In the genomic region with DNA sequence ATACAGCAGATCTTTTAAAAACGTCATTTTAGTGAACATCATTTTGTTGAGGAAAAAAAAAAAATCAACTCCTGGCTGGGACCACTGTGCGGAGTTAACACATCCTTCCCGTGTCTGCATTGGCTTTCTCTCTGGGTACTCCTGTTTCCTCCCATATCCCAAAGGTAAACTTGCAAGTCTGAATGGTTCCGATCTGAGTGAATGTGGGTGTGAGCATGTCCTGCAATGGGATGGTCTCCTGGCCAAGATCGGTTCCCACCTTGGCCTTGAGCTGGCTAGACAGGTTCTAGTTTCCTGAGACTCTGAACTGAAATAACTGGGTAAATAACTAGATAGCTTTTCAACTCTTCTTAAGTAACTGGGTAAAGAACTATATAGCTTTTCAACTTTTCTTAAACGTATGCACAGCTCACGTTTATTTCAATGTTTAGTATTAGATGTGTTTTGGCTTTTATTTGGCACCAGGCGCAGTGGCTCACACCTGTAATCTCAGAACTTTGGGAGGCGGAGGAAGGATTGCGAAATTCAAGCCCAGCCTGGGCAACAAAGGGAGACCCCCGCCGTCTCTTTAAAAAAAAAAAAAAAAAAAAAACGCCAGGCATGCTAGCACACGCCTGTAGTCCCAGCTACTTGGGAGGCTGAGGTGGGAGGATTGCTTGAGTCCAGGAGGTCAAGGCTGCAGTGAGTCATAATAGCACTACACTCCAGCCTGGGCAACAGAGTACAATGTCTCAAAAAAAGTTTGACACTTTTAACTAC, we compare ENCODE assay signal across 11 cellular contexts. TPM values are rescaled to one million over a fixed set of nuclear protein-coding genes. Genes with fewer than 3 reads are reported as not detected.
DNase-seq lines count a peak whose midpoint lies in the region; ATAC-seq and TF ChIP-seq lines count a peak whose summit lies in the region.
"Had no signal": no experiment of that assay in that cellular context is flagged by ENCODE, and none has a peak within 500 bp of the region (broad histone marks: within the 10 kb centered on the region; RNA-seq: fewer than 3 reads in every experiment).

No MANE protein-coding gene starts in this region.

- H3K27ac Mint-ChIP-seq in Caco-2 (ENCODE audit: unreplicated experiment): peak overlapping the region; percentile 29
- peak overlapping the region; percentile 75 for H3K27ac Mint-ChIP-seq in activated naive CD8-positive, alpha-beta T cell treated with anti-CD3 and anti-CD28 coated beads for 36 hours
- H3K27ac Mint-ChIP-seq: activated naive CD4-positive, alpha-beta T cell treated with anti-CD3 and anti-CD28 coated beads, Interleukin-2, amount 10 ng/mL, durations not matched to agents 7 days and 5 days had no signal

- no peak overlapping the region for H3K27ac ChIP-seq in mesendoderm (ENCODE audit: low read depth, low read length)
- H3K27ac ChIP-seq: prostate gland, WERI-Rb-1 had no signal

- no peak overlapping the region for H3K4ac ChIP-seq in mesendoderm (ENCODE audit: low read depth, low read length)

- no peak overlapping the region for H3K4me3 Mint-ChIP-seq in Caco-2 (ENCODE audit: unreplicated experiment)
- no peak overlapping the region for H3K4me3 Mint-ChIP-seq in activated naive CD8-positive, alpha-beta T cell treated with anti-CD3 and anti-CD28 coated beads for 36 hours
- H3K4me3 Mint-ChIP-seq: activated naive CD4-positive, alpha-beta T cell treated with anti-CD3 and anti-CD28 coated beads, Interleukin-2, amount 10 ng/mL, durations not matched to agents 7 days and 5 days had no signal

- BruUV-seq in Caco-2 (replicated peaks; lab: Mats Ljungman, UMichigan): no TSS peak

- no peak overlapping the region for H2BK15ac ChIP-seq in mesendoderm (replicated peaks; ENCODE audit: low read depth)

- H3K56ac ChIP-seq in mesendoderm (ENCODE audit: low read length): no peak overlapping the region

- no peak overlapping the region for H4K5ac ChIP-seq in mesendoderm (ENCODE audit: low read length)

- H3K36me3 Mint-ChIP-seq in Caco-2 (ENCODE audit: insufficient read depth, unreplicated experiment): peaks cover 98% of the 10 kb centered on the region
- peaks cover 51% of the 10 kb centered on the region for H3K36me3 Mint-ChIP-seq in activated naive CD8-positive, alpha-beta T cell treated with anti-CD3 and anti-CD28 coated beads for 36 hours

- H3K79me2 ChIP-seq in mesendoderm (ENCODE audit: control insufficient read depth, insufficient read depth, low read length): no peaks in the 10 kb centered on the region

- H3K27me3 Mint-ChIP-seq in Caco-2 (ENCODE audit: insufficient read depth, unreplicated experiment): no peaks in the 10 kb centered on the region
- H3K27me3 Mint-ChIP-seq in activated naive CD8-positive, alpha-beta T cell treated with anti-CD3 and anti-CD28 coated beads for 36 hours: no peaks in the 10 kb centered on the region
- H3K27me3 Mint-ChIP-seq: activated naive CD4-positive, alpha-beta T cell treated with anti-CD3 and anti-CD28 coated beads, Interleukin-2, amount 10 ng/mL, durations not matched to agents 7 days and 5 days had no signal

- ATAC-seq in left colon (peak; percentile 50), HG03457 (IDR thresholded peaks at IDR 0.05; ENCODE audit: unreplicated experiment) (no peak), HG03139 (IDR thresholded peaks at IDR 0.05; ENCODE audit: unreplicated experiment) (no peak)

- no peak overlapping the region for H2AK5ac ChIP-seq in mesendoderm (ENCODE audit: low read length)

- H2BK120ac ChIP-seq in mesendoderm (ENCODE audit: low read depth, low read length): no peak overlapping the region

- H3K4me2 ChIP-seq in mesendoderm (ENCODE audit: low read length): no peak overlapping the region

- peaks cover 1% of the 10 kb centered on the region; the same call in 1 of the 2 replicates for H3K36me3 ChIP-seq in Caco-2 (ENCODE audit: control insufficient read depth, insufficient read depth, low read length)
- peaks cover 8% of the 10 kb centered on the region for H3K36me3 ChIP-seq in mesendoderm (ENCODE audit: control insufficient read depth, insufficient read depth, low read length)
- H3K36me3 ChIP-seq: prostate gland had no signal

- H3K79me1 ChIP-seq in mesendoderm (ENCODE audit: low read length): peaks cover 2% of the 10 kb centered on the region

- no peak overlapping the region for H3K9ac ChIP-seq in mesendoderm (ENCODE audit: low read length)

- CTCF ChIA-PET in Caco-2 (lab: Charles Lee): no interaction called here

- intact Hi-C loops in Caco-2 (cut with micrococcal nuclease; ENCODE audit: unreplicated experiment) (loop anchor here (5.0 kb wide), 1 partner anchor 61 kb away; no protein-coding TSS in a partner anchor), left colon (cut with DNase I, micrococcal nuclease) (no loop called here)

- H3K9me3 Mint-ChIP-seq in Caco-2 (ENCODE audit: unreplicated experiment): no peaks in the 10 kb centered on the region
- no peaks in the 10 kb centered on the region for H3K9me3 Mint-ChIP-seq in activated naive CD8-positive, alpha-beta T cell treated with anti-CD3 and anti-CD28 coated beads for 36 hours
- H3K9me3 Mint-ChIP-seq: activated naive CD4-positive, alpha-beta T cell treated with anti-CD3 and anti-CD28 coated beads, Interleukin-2, amount 10 ng/mL, durations not matched to agents 7 days and 5 days had no signal

- no CpG with 5 or more reads among the region's 14 CpGs for WGBS in mesendoderm (ENCODE audit: extremely low coverage, insufficient coverage, low lambda C conversion rate)

- H3K27me3 ChIP-seq in Caco-2 (replicated peaks; ENCODE audit: control insufficient read depth, insufficient read depth, low read length): no peaks in the 10 kb centered on the region
- no peaks in the 10 kb centered on the region for H3K27me3 ChIP-seq in mesendoderm (ENCODE audit: insufficient read depth, low read length, poor library complexity)

- peaks cover 6% of the 10 kb centered on the region for H3K4me1 Mint-ChIP-seq in Caco-2 (ENCODE audit: low read depth, unreplicated experiment)
- peaks cover 24% of the 10 kb centered on the region for H3K4me1 Mint-ChIP-seq in activated naive CD8-positive, alpha-beta T cell treated with anti-CD3 and anti-CD28 coated beads for 36 hours

- DNase-seq in Caco-2 (peak in 1 of 2 experiments; percentile 34), HCEC 1CT (peak; percentile 12), left colon (no peak), mesendoderm (no peak)
- DNase-seq in activated naive CD8-positive, alpha-beta T cell treated with anti-CD3 and anti-CD28 coated beads for 36 hours: no peak
- DNase-seq: activated naive CD4-positive, alpha-beta T cell treated with anti-CD3 and anti-CD28 coated beads, Interleukin-2, amount 10 ng/mL, durations not matched to agents 7 days and 5 days; NCI-H446 treated with DMSO at 0.1 percent for 48 hours; WERI-Rb-1 had no signal

- no peaks in the 10 kb centered on the region for H3K9me3 ChIP-seq in Caco-2
- H3K9me3 ChIP-seq: prostate gland had no signal

- H3K4me1 ChIP-seq in Caco-2 (no peaks in the 10 kb centered on the region), mesendoderm (ENCODE audit: control insufficient read depth, low read depth, low read length) (no peaks in the 10 kb centered on the region)
- H3K4me1 ChIP-seq: prostate gland had no signal

- no peak overlapping the region for H3K4me3 ChIP-seq in Caco-2 (ENCODE audit: low read depth, low read length)
- H3K4me3 ChIP-seq in mesendoderm (ENCODE audit: low read length): no peak overlapping the region
- H3K4me3 ChIP-seq: prostate gland had no signal

- no peak overlapping the region for H4K8ac ChIP-seq in mesendoderm (ENCODE audit: low read depth, low read length)

- POLR2A ChIA-PET in Caco-2 (lab: Charles Lee): no interaction called here

- H3K18ac ChIP-seq in mesendoderm (ENCODE audit: low read length): no peak overlapping the region

- TF ChIP-seq CTCF in Caco-2 (IDR thresholded peaks at IDR 0.05; ENCODE audit: insufficient read depth in 1 of 2, low read depth in 1 of 2, low read length in 1 of 2, severe bottlenecking in 1 of 2, unreplicated experiment in 1 of 2): no peak

- H3K23ac ChIP-seq in mesendoderm (ENCODE audit: low read length): no peak overlapping the region

- no peak overlapping the region for H2BK5ac ChIP-seq in mesendoderm (ENCODE audit: low read length)

RNA-seq across cellular contexts. Expression of a gene that starts 14.0 kb away (rescaled TPM):
- 253 and 261 TPM in 2 replicates for total RNA-seq in Caco-2 (2022)
- total RNA-seq in activated naive CD8-positive, alpha-beta T cell treated with anti-CD3 and anti-CD28 coated beads for 36 hours: 100 to 1,000 TPM; 382 to 393 TPM
- 100 to 1,000 TPM in 1 of 2 donors, 10 to 100 TPM in 1; 91.5 to 105 TPM for total RNA-seq in left colon
- polyA plus RNA-seq in mesendoderm (2013, experiment 1 of 2): 450 TPM
- 448 TPM for polyA plus RNA-seq in mesendoderm (2013, experiment 2 of 2)
